ENCODE assay signal across 7 cellular contexts in the genomic region with DNA sequence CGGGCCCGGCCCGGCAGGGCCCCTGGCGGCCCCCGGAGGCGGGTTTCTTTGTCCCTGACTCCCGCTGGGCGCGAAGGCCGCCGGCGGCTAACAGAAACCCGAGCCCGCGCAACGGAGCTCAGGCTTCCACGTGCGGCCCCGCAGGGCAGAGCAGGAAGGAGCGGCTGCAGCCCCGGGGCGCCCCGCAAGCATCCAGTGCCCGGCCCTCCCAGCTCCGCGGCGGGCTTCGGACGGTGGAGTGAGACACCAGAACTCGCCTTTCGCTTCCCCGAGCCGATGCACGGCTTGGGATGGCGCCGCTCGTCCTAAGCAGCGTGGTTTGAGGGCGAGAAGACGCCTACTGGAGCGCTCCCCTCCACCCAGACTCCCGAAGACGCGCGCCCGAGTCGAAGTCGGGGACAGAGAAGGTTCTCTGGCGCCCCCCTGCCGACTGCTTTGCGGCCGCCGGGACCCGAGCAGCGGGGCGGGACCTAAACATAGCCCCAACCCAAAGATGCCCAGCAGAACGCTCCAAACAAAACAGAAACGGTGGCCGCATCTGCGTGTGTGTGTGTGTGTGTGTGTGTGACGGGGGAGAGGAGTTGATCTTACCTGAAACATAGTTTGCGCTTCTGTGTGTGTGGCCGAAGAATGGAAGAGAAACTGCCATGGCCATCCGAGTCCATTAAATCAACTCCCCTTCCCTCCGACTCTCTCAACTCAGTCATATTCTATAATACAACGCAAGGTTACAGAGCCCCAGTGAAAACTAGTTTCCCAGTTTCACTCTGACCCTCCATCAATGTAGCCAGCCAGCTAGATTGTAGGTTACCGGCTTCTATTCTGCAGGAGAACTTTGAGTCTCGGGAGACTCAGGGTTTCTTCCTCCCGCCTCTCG. TPM values are rescaled to one million over a fixed set of nuclear protein-coding genes. Genes with fewer than 3 reads are reported as not detected.
DNase-seq lines count a peak whose midpoint lies in the region; ATAC-seq and TF ChIP-seq lines count a peak whose summit lies in the region.

No MANE protein-coding gene starts in this region.

- H3K36me3 Mint-ChIP-seq in activated CD4-positive, alpha-beta T cell treated with anti-CD3 and anti-CD28 coated beads, Interleukin-2, amount 10 ng/mL, durations not matched to agents 24 days and 14 days (ENCODE audit: low read depth) = no peaks in the 10 kb centered on the region
- no peaks in the 10 kb centered on the region for H3K36me3 Mint-ChIP-seq in stimulated activated effector memory CD8-positive, alpha-beta T cell treated with anti-CD3 and anti-CD28 coated beads, Interleukin-12 subunit alpha, Interleukin-12 subunit beta, amount 100 ng/mL, for 72 hours

- H3K4me1 Mint-ChIP-seq in activated CD4-positive, alpha-beta T cell treated with anti-CD3 and anti-CD28 coated beads, Interleukin-2, amount 10 ng/mL, durations not matched to agents 24 days and 14 days = peaks cover 36% of the 10 kb centered on the region
- H3K4me1 Mint-ChIP-seq in stimulated activated effector memory CD8-positive, alpha-beta T cell treated with anti-CD3 and anti-CD28 coated beads, Interleukin-12 subunit alpha, Interleukin-12 subunit beta, amount 100 ng/mL, for 72 hours = peaks cover 45% of the 10 kb centered on the region

- peaks cover 6% of the 10 kb centered on the region for H3K9me3 Mint-ChIP-seq in activated CD4-positive, alpha-beta T cell treated with anti-CD3 and anti-CD28 coated beads, Interleukin-2, amount 10 ng/mL, durations not matched to agents 24 days and 14 days
- no peaks in the 10 kb centered on the region for H3K9me3 Mint-ChIP-seq in stimulated activated effector memory CD8-positive, alpha-beta T cell treated with anti-CD3 and anti-CD28 coated beads, Interleukin-12 subunit alpha, Interleukin-12 subunit beta, amount 100 ng/mL, for 72 hours

- peaks cover 64% of the 10 kb centered on the region for H3K27me3 Mint-ChIP-seq in activated CD4-positive, alpha-beta T cell treated with anti-CD3 and anti-CD28 coated beads, Interleukin-2, amount 10 ng/mL, durations not matched to agents 24 days and 14 days

- intact Hi-C loops in activated CD4-positive, alpha-beta T cell treated with anti-CD3 and anti-CD28 coated beads, Interleukin-2, amount 10 ng/mL, durations not matched to agents 24 days and 14 days (cut with micrococcal nuclease) = loop anchor here (2.0 to 5.0 kb wide), 2 partner anchors 17 to 392 kb away; no protein-coding TSS in a partner anchor

- peak overlapping the region; percentile 60 for H3K27ac Mint-ChIP-seq in activated CD4-positive, alpha-beta T cell treated with anti-CD3 and anti-CD28 coated beads, Interleukin-2, amount 10 ng/mL, durations not matched to agents 24 days and 14 days
- H3K27ac Mint-ChIP-seq in stimulated activated effector memory CD8-positive, alpha-beta T cell treated with anti-CD3 and anti-CD28 coated beads, Interleukin-12 subunit alpha, Interleukin-12 subunit beta, amount 100 ng/mL, for 72 hours = peak overlapping the region; percentile 59

- in situ Hi-C loops in GM13976 (cut with MboI; ENCODE audit: low sequenced_read_pairs, unreplicated experiment) = no loop called here

- DNase-seq in GM13976 (ENCODE audit: low spot score) (peak; percentile 81), NCI-H1105 treated with DMSO at 0.1 percent for 48 hours (lab: John Stamatoyannopoulos, UW) (peak; percentile 43), ecto neural progenitor cell (ENCODE audit: low spot score) (peak; percentile 80), medulla oblongata (ENCODE audit: extremely low spot score) (peak; percentile 47)
- DNase-seq in activated CD4-positive, alpha-beta T cell treated with anti-CD3 and anti-CD28 coated beads, Interleukin-2, amount 10 ng/mL, durations not matched to agents 24 days and 14 days = peak; percentile 84
- DNase-seq in stimulated activated effector memory CD8-positive, alpha-beta T cell treated with anti-CD3 and anti-CD28 coated beads, Interleukin-12 subunit alpha, Interleukin-12 subunit beta, amount 100 ng/mL, for 72 hours (ENCODE audit: low spot score in 2 of 2) = peak; percentile 49 to 82

- peak overlapping the region; percentile 86 for H3K4me3 Mint-ChIP-seq in activated CD4-positive, alpha-beta T cell treated with anti-CD3 and anti-CD28 coated beads, Interleukin-2, amount 10 ng/mL, durations not matched to agents 24 days and 14 days
- H3K4me3 Mint-ChIP-seq in stimulated activated effector memory CD8-positive, alpha-beta T cell treated with anti-CD3 and anti-CD28 coated beads, Interleukin-12 subunit alpha, Interleukin-12 subunit beta, amount 100 ng/mL, for 72 hours = peak overlapping the region; percentile 85

- TF ChIP-seq CTCF in GM13976 (IDR thresholded peaks at IDR 0.05; ENCODE audit: borderline replicate concordance, control extremely low read depth, extremely low read depth, insufficient read depth, missing control alignments) = peak; percentile 39

- ATAC-seq in HG02610 (IDR thresholded peaks at IDR 0.05; ENCODE audit: unreplicated experiment) = peak; percentile 4
- ATAC-seq in stimulated activated effector memory CD8-positive, alpha-beta T cell treated with anti-CD3 and anti-CD28 coated beads, Interleukin-12 subunit alpha, Interleukin-12 subunit beta, amount 100 ng/mL, for 72 hours = peak; percentile 49

RNA-seq across cellular contexts. Expression of a gene that starts 0.6 kb away (rescaled TPM):
- total RNA-seq in activated CD4-positive, alpha-beta T cell treated with anti-CD3 and anti-CD28 coated beads, Interleukin-2, amount 10 ng/mL, durations not matched to agents 24 days and 14 days = 0.40 and 0.54 TPM in 2 replicates

Comparison
In these comparisons a context has a peak if more than half of its experiments do, and no peak if none do; other contexts are left out.
1. Peak in every context shown above with its lines: DNase-seq and ATAC-seq.